Comparison of ENCODE assay signal across 9 cellular contexts in genomic region chr22:43109921-43110443, GRCh38. TPM values are rescaled to one million over a fixed set of nuclear protein-coding genes. Genes with fewer than 3 reads are reported as not detected.
A peak's percentile ranks its signal among the peaks of the same experiment; 100 is the strongest.
DNase-seq lines count a peak whose midpoint lies in the region; ATAC-seq, FAIRE-seq and TF ChIP-seq lines count a peak whose summit lies in the region.
"Had no signal": no experiment of that assay in that cellular context is flagged by ENCODE, and none has a peak within 500 bp of the region (broad histone marks: within the 10 kb centered on the region; RNA-seq: fewer than 3 reads in every experiment).

No MANE protein-coding gene starts in this region.

- H3K9me3 ChIP-seq in naive thymus-derived CD4-positive, alpha-beta T cell (ENCODE audit: control insufficient read depth in 2 of 3, low read length in 3 of 3), result no peaks in the 10 kb centered on the region
- no peaks in the 10 kb centered on the region for H3K9me3 ChIP-seq in gastroesophageal sphincter

- H3K27me3 ChIP-seq in BJ (ENCODE audit: control insufficient read depth, insufficient read depth, low read length) (peaks cover 39% of the 10 kb centered on the region), bronchial epithelial cell (ENCODE audit: control insufficient read depth, insufficient read depth, low read length) (peaks cover 4% of the 10 kb centered on the region), gastroesophageal sphincter (peaks cover 58% of the 10 kb centered on the region)
- no peaks in the 10 kb centered on the region for H3K27me3 ChIP-seq in naive thymus-derived CD4-positive, alpha-beta T cell (ENCODE audit: control insufficient read depth in 2 of 2, insufficient read depth in 2 of 2, low read length in 2 of 2)

- peaks cover 0 to 6% of the 10 kb centered on the region in 2 donors for H3K4me1 ChIP-seq in naive thymus-derived CD4-positive, alpha-beta T cell (ENCODE audit: control insufficient read depth in 2 of 2, insufficient read depth in 2 of 2, low read length in 2 of 2)
- H3K4me1 ChIP-seq in gastroesophageal sphincter, result peaks cover 2 to 23% (median 16%) of the 10 kb centered on the region in 3 donors

- intact Hi-C loops in naive thymus-derived CD4-positive, alpha-beta T cell (cut with micrococcal nuclease), result loop anchor here (1.0 to 2.0 kb wide), 3 partner anchors 21 to 27 kb away; partner anchors contain the start of gene TTLL1 (in 2 of the 2)

- H3K36me3 Mint-ChIP-seq in naive thymus-derived CD4-positive, alpha-beta T cell, result no peaks in the 10 kb centered on the region

- H3K4me3 ChIP-seq in BJ (ENCODE audit: low read depth, low read length) (peak overlapping the region; percentile 24; the same call in 1 of the 2 replicates), bronchial epithelial cell (ENCODE audit: low read depth, low read length) (peak overlapping the region; percentile 78), gastroesophageal sphincter (peak overlapping the region in 1 of 2 donors; percentile 58)
- peak overlapping the region; percentile 74 for H3K4me3 ChIP-seq in naive thymus-derived CD4-positive, alpha-beta T cell (ENCODE audit: low read length)

- POLR2A ChIA-PET in BJ (lab: Charles Lee), result no interaction called here
- POLR2A ChIA-PET in naive thymus-derived CD4-positive, alpha-beta T cell (lab: Charles Lee), result interaction anchor here (1.0 to 1.5 kb wide), 2 partner anchors 11 to 38 kb away, joined by 3 read pairs; no protein-coding TSS in a partner anchor

- peak overlapping the region in 4 of 9 donors; percentile 69 to 87 (median 73) for H3K27ac Mint-ChIP-seq in naive thymus-derived CD4-positive, alpha-beta T cell

- DNase-seq in BJ (ENCODE audit: low read depth) (no peak), Kasumi-1 (lab: John Stamatoyannopoulos, UW) (peak; percentile 65 to 92), bronchial epithelial cell (ENCODE audit: low read depth) (no peak), dedifferentiated amniotic fluid mesenchymal stem cell (ENCODE audit: extremely low spot score) (no peak)
- no peak for DNase-seq in naive thymus-derived CD4-positive, alpha-beta T cell
- DNase-seq in stimulated activated CD4-positive, alpha-beta T cell treated with anti-CD3 and anti-CD28 coated beads, Interleukin-2, amount 100 ng/mL, for 48 hours, result no peak

- peaks cover 0 to 45% (median 0%) of the 10 kb centered on the region in 5 donors for H3K27me3 Mint-ChIP-seq in naive thymus-derived CD4-positive, alpha-beta T cell

- TF ChIP-seq EP300 in gastroesophageal sphincter (IDR thresholded peaks at IDR 0.05), result no peak

- peaks cover 0 to 9% (median 7%) of the 10 kb centered on the region in 7 donors for H3K4me1 Mint-ChIP-seq in naive thymus-derived CD4-positive, alpha-beta T cell

- H3K4me3 Mint-ChIP-seq in naive thymus-derived CD4-positive, alpha-beta T cell, result peak overlapping the region; percentile 81 to 90 (median 84)

- FAIRE-seq in bronchial epithelial cell (lab: Jason Lieb, UNC), result no peak

- CTCF ChIA-PET in BJ (lab: Yijun Ruan, JAX), result interaction anchor here (1.7 kb wide), 1 partner anchor 27 kb away, joined by 5 read pairs; no protein-coding TSS in a partner anchor
- CTCF ChIA-PET in naive thymus-derived CD4-positive, alpha-beta T cell (lab: Charles Lee), result interaction anchor here (0.5 to 1.0 kb wide), 2 partner anchors 39 to 419 kb away, joined by 3 to 4 read pairs; no protein-coding TSS in a partner anchor

- H3K36me3 ChIP-seq in BJ (ENCODE audit: control insufficient read depth, insufficient read depth, low read length) (no peaks in the 10 kb centered on the region), bronchial epithelial cell (ENCODE audit: control insufficient read depth, insufficient read depth, low read length) (no peaks in the 10 kb centered on the region), gastroesophageal sphincter (no peaks in the 10 kb centered on the region)
- peaks cover 0 to 4% (median 0%) of the 10 kb centered on the region in 3 experiments for H3K36me3 ChIP-seq in naive thymus-derived CD4-positive, alpha-beta T cell (ENCODE audit: control insufficient read depth in 2 of 3, insufficient read depth in 3 of 3, low read length in 3 of 3)

- no peaks in the 10 kb centered on the region for H3K9me3 Mint-ChIP-seq in naive thymus-derived CD4-positive, alpha-beta T cell

- no peak for ATAC-seq in naive thymus-derived CD4-positive, alpha-beta T cell
- ATAC-seq in gastroesophageal sphincter (no peak), GM18858 (IDR thresholded peaks at IDR 0.05; ENCODE audit: unreplicated experiment) (no peak)

- H3K27ac ChIP-seq in naive thymus-derived CD4-positive, alpha-beta T cell (ENCODE audit: low read depth, low read length), result no peak overlapping the region
- H3K27ac ChIP-seq in gastroesophageal sphincter, result no peak overlapping the region

- no peak for TF ChIP-seq CTCF in BJ (IDR thresholded peaks at IDR 0.05; ENCODE audit: insufficient read depth, low read depth, low read length)
- no peak for TF ChIP-seq CTCF in bronchial epithelial cell (IDR thresholded peaks at IDR 0.05; ENCODE audit: insufficient read depth, low read length, severe bottlenecking)
- TF ChIP-seq CTCF in gastroesophageal sphincter (IDR thresholded peaks at IDR 0.05), result no peak

- TF ChIP-seq POLR2A in gastroesophageal sphincter (IDR thresholded peaks at IDR 0.05), result no peak

- WGBS in gastroesophageal sphincter (ENCODE audit: low coverage in 1 of 2), 2 donors, result 7% methylated on average over 5 of the region's 32 CpGs; no CpG with 5 or more reads in 1 of the 2 donors

RNA-seq across cellular contexts. Expression of gene BIK, which starts 0.6 kb away (rescaled TPM):
- polyA plus RNA-seq in BJ (2011; rRNA removed), result 0.09 TPM in 2 replicates
- polyA minus RNA-seq in BJ (2011; rRNA and poly(A)+ RNA removed), result not detected in 2 replicates
- total RNA-seq in bronchial epithelial cell, result 56.8 and 66.6 TPM in 2 replicates
- 1 to 10 TPM; 1.1 to 2.6 (median 1.4) TPM for total RNA-seq in naive thymus-derived CD4-positive, alpha-beta T cell
- 1 to 10 TPM; 2.2 to 4.3 TPM for polyA plus RNA-seq in naive thymus-derived CD4-positive, alpha-beta T cell
- 1 to 10 TPM in 1 of 4 donors, not detected in 3; 1.7 TPM for total RNA-seq in gastroesophageal sphincter
- total RNA-seq: temporal lobe had no signal

RNA-seq across cellular contexts. Expression of gene TTLL1, which starts 20.8 kb away (rescaled TPM):
- 19.2 and 22.1 TPM in 2 replicates for polyA plus RNA-seq in BJ (2011; rRNA removed)
- 11.1 and 15.1 TPM in 2 replicates for polyA minus RNA-seq in BJ (2011; rRNA and poly(A)+ RNA removed)
- 6.3 and 11.1 TPM in 2 replicates for total RNA-seq in bronchial epithelial cell
- 1 to 10 TPM; 4.6 to 7.7 (median 6.9) TPM for total RNA-seq in naive thymus-derived CD4-positive, alpha-beta T cell
- polyA plus RNA-seq in naive thymus-derived CD4-positive, alpha-beta T cell, result 10 to 100 TPM; 10.6 to 16.1 TPM
- 1 to 10 TPM; 3.9 to 8.0 (median 5.4) TPM for total RNA-seq in gastroesophageal sphincter

RNA-seq across cellular contexts. Expression of gene MCAT, which starts 33.2 kb away (rescaled TPM):
- 12.5 and 19.4 TPM in 2 replicates for polyA plus RNA-seq in BJ (2011; rRNA removed)
- 3.8 and 6.6 TPM in 2 replicates for polyA minus RNA-seq in BJ (2011; rRNA and poly(A)+ RNA removed)
- 10.6 and 11.8 TPM in 2 replicates for total RNA-seq in bronchial epithelial cell
- 10 to 100 TPM in 3 of 5 experiments, 1 to 10 TPM in 2; 7.1 to 17.9 (median 10.5) TPM for total RNA-seq in naive thymus-derived CD4-positive, alpha-beta T cell
- 10 to 100 TPM in 1 of 2 donors, 1 to 10 TPM in 1; 8.9 to 11.7 TPM for polyA plus RNA-seq in naive thymus-derived CD4-positive, alpha-beta T cell
- total RNA-seq in gastroesophageal sphincter, result 10 to 100 TPM; 15.8 to 21.7 (median 19.2) TPM

RNA-seq across cellular contexts. Expression of gene TSPO, which starts 41.4 kb away (rescaled TPM):
- 250 and 313 TPM in 2 replicates for polyA plus RNA-seq in BJ (2011; rRNA removed)
- 40.0 and 55.3 TPM in 2 replicates for polyA minus RNA-seq in BJ (2011; rRNA and poly(A)+ RNA removed)
- 419 and 486 TPM in 2 replicates for total RNA-seq in bronchial epithelial cell
- total RNA-seq in naive thymus-derived CD4-positive, alpha-beta T cell, result 100 to 1,000 TPM in 2 of 5 experiments, 10 to 100 TPM in 3; 56.1 to 190 (median 61.5) TPM
- polyA plus RNA-seq in naive thymus-derived CD4-positive, alpha-beta T cell, result 100 to 1,000 TPM; 341 to 357 TPM
- 100 to 1,000 TPM; 112 to 240 (median 178) TPM for total RNA-seq in gastroesophageal sphincter

Comparison
In these comparisons a context has a peak if more than half of its experiments do, and no peak if none do; other contexts are left out.
1. DNase-seq: peak in Kasumi-1 (2 of 2); none in BJ (single experiment), bronchial epithelial cell (single experiment), naive thymus-derived CD4-positive, alpha-beta T cell (0 of 9), dedifferentiated amniotic fluid mesenchymal stem cell (single experiment) and stimulated activated CD4-positive, alpha-beta T cell treated with anti-CD3 and anti-CD28 coated beads, Interleukin-2, amount 100 ng/mL, for 48 hours (0 of 2).
2. RNA of gene BIK, which starts 0.6 kb away (total RNA-seq): 56.8 to 66.6 TPM in bronchial epithelial cell; 1.1 to 2.6 TPM in naive thymus-derived CD4-positive, alpha-beta T cell and 1.7 TPM in gastroesophageal sphincter; every median in the first group is over 10 times any median in the second.